In genomic region chr6:113873043-113873667, GRCh38 we compare ENCODE assay signal across 8 cellular contexts. TPM values are rescaled to one million over a fixed set of nuclear protein-coding genes. Genes with fewer than 3 reads are reported as not detected.
DNase-seq lines count a peak whose midpoint lies in the region; ATAC-seq, FAIRE-seq and TF ChIP-seq lines count a peak whose summit lies in the region.

No MANE protein-coding gene starts in this region.

- H3K27ac ChIP-seq in 22Rv1 = peak overlapping the region; percentile 76
- no peak overlapping the region for H3K27ac ChIP-seq in lung (ENCODE audit: low read depth in 1 of 2, low read length in 1 of 2)

- H3K4me1 Mint-ChIP-seq in activated CD4-positive, alpha-beta memory T cell treated with anti-CD3 and anti-CD28 coated beads for 36 hours (ENCODE audit: low read depth) = peaks cover 7% of the 10 kb centered on the region

- no peak for TF ChIP-seq CTCF in 22Rv1 (IDR thresholded peaks at IDR 0.05)
- no peak for TF ChIP-seq CTCF in lung (IDR thresholded peaks at IDR 0.05; ENCODE audit: control extremely low read depth, extremely low read depth)

- peaks cover 27% of the 10 kb centered on the region for H3K27me3 Mint-ChIP-seq in activated CD4-positive, alpha-beta memory T cell treated with anti-CD3 and anti-CD28 coated beads for 36 hours

- intact Hi-C loops in activated CD4-positive, alpha-beta memory T cell treated with anti-CD3 and anti-CD28 coated beads for 36 hours (cut with micrococcal nuclease) = no loop called here

- WGBS in lung, 2 donors = 19 to 32% methylated on average over 8 of the region's 8 CpGs

- POLR2A ChIA-PET in activated CD4-positive, alpha-beta memory T cell treated with anti-CD3 and anti-CD28 coated beads for 36 hours (lab: Charles Lee) = no interaction called here

- H3K9me3 ChIP-seq in lung (ENCODE audit: control insufficient read depth in 2 of 2, insufficient read depth in 1 of 2, low read length in 1 of 2) = no peaks in the 10 kb centered on the region

- peak overlapping the region; percentile 33 for H3K4me3 ChIP-seq in lung

- DNase-seq in RCC 7860 (ENCODE audit: low spot score) (peak; percentile 47), lung (ENCODE audit: low spot score) (peak; percentile 40), NCI-H1092 (lab: John Stamatoyannopoulos, UW) (no peak), NCI-H345 (lab: John Stamatoyannopoulos, UW) (no peak)
- DNase-seq in activated CD4-positive, alpha-beta memory T cell treated with anti-CD3 and anti-CD28 coated beads for 36 hours = no peak

- no peak overlapping the region for H3K27ac Mint-ChIP-seq in activated CD4-positive, alpha-beta memory T cell treated with anti-CD3 and anti-CD28 coated beads for 36 hours

- no peak overlapping the region for H3K4me3 Mint-ChIP-seq in activated CD4-positive, alpha-beta memory T cell treated with anti-CD3 and anti-CD28 coated beads for 36 hours

- no peaks in the 10 kb centered on the region for H3K27me3 ChIP-seq in lung (ENCODE audit: control insufficient read depth, insufficient read depth)

- peaks cover 0 to 2% of the 10 kb centered on the region in 2 donors for H3K4me1 ChIP-seq in lung (ENCODE audit: control insufficient read depth in 2 of 2, insufficient read depth in 2 of 2, low read length in 2 of 2)

- H3K9me3 Mint-ChIP-seq in activated CD4-positive, alpha-beta memory T cell treated with anti-CD3 and anti-CD28 coated beads for 36 hours = no peaks in the 10 kb centered on the region

- H3K36me3 Mint-ChIP-seq in activated CD4-positive, alpha-beta memory T cell treated with anti-CD3 and anti-CD28 coated beads for 36 hours = no peaks in the 10 kb centered on the region

- CTCF ChIA-PET in activated CD4-positive, alpha-beta memory T cell treated with anti-CD3 and anti-CD28 coated beads for 36 hours (lab: Charles Lee) = no interaction called here

- no peak for FAIRE-seq in RCC 7860 (lab: Jason Lieb, UNC)

- no peaks in the 10 kb centered on the region for H3K36me3 ChIP-seq in lung (ENCODE audit: control insufficient read depth in 2 of 2, insufficient read depth in 2 of 2, low read length in 2 of 2)

- ATAC-seq in GM18873 (IDR thresholded peaks at IDR 0.05; ENCODE audit: low FRiP score, unreplicated experiment) = peak; percentile 93
- peak; percentile 98 for ATAC-seq in HG03045 (IDR thresholded peaks at IDR 0.05; ENCODE audit: unreplicated experiment)
- no peak for ATAC-seq in lung (ENCODE audit: insufficient read depth, low FRiP score)

RNA-seq across cellular contexts. Expression of gene MARCKS, which starts 16.0 kb away (rescaled TPM):
- total RNA-seq in lung = 100 to 1,000 TPM in 1 of 2 donors, 10 to 100 TPM in 1; 77.0 to 140 TPM
- 10 to 100 TPM; 17.3 to 67.4 TPM for polyA plus RNA-seq in lung
- under 1 TPM; 0.07 to 0.15 TPM for total RNA-seq in activated CD4-positive, alpha-beta memory T cell treated with anti-CD3 and anti-CD28 coated beads for 36 hours

Comparison
In these comparisons a context has a peak if more than half of its experiments do, and no peak if none do; other contexts are left out.
1. DNase-seq: peak in RCC 7860 (single experiment) and lung (single experiment); none in NCI-H1092 (single experiment), activated CD4-positive, alpha-beta memory T cell treated with anti-CD3 and anti-CD28 coated beads for 36 hours (single experiment) and NCI-H345 (single experiment).
2. RNA of gene MARCKS, which starts 16.0 kb away (total RNA-seq): 77.0 to 140 TPM in lung; 0.07 to 0.15 TPM in activated CD4-positive, alpha-beta memory T cell treated with anti-CD3 and anti-CD28 coated beads for 36 hours; every median in the first group is over 10 times any median in the second.